In the genomic region with DNA sequence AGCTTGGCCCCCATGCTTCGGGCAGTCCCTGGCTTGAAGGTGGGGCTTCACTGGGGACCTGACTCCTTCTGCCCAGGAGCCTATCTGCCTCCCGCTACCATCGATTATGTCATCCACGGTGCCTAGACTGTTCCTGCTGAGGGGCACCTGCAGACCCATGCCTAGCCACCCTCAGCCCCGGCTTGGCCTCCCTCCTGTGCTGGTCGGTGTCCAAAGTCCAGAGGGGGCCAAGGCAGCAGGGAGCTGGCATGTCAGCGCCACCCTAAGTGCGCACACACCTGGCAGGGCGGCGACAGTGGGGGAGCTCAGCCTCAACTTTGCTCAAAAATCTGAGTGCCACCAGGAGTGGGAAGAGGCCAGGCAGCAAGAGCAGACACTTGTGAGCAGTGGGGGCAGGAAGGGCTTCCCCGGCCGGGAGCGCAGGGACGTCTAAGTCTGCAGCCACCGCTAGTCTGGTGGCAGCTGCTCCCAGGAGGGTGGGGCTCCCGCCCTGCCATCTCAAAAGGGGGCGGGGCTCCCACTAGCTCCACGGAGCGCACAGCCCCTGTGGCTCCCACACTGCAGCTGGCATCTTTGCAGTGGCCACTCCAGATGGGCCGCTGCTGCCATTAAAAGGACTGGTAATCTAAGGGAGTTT, we compare ENCODE assay signal across 30 cellular contexts. TPM values are rescaled to one million over a fixed set of nuclear protein-coding genes. Genes with fewer than 3 reads are reported as not detected.
"Had no signal": no experiment of that assay in that cellular context is flagged by ENCODE, and none has a peak within 500 bp of the region (broad histone marks: within the 10 kb centered on the region; RNA-seq: fewer than 3 reads in every experiment).

No MANE protein-coding gene starts in this region.

- H3K27ac ChIP-seq: colonic mucosa, dorsolateral prefrontal cortex, hepatocyte, left lung, vagina had no signal

- H2AFZ ChIP-seq: hepatocyte had no signal

- H3K4me3 ChIP-seq: colonic mucosa, dorsolateral prefrontal cortex, hepatocyte, left lung, lung, vagina had no signal

- FAIRE-seq: bronchial epithelial cell, endothelial cell of umbilical vein had no signal

- H3K4me2 ChIP-seq: hepatocyte had no signal

- DNase-seq: activated CD4-positive, alpha-beta memory T cell treated with anti-CD3 and anti-CD28 coated beads for 36 hours; activated CD4-positive, alpha-beta T cell treated with anti-CD3 and anti-CD28 coated beads for 4 hours; activated effector memory CD4-positive, alpha-beta T cell treated with Interleukin-2 at 50 U/mL for 16 hours; activated naive CD4-positive, alpha-beta T cell treated with anti-CD3 and anti-CD28 coated beads for 36 hours; activated naive CD8-positive, alpha-beta T cell treated with anti-CD3 and anti-CD28 coated beads, Interleukin-2, amount 10 ng/mL, durations not matched to agents 7 days and 5 days; activated T-cell treated with anti-CD3 and anti-CD28 coated beads, Interleukin-2, amount 50 U/mL, for 72 hours; amniotic stem cell; colonic mucosa; effector memory CD8-positive, alpha-beta T cell; foreskin melanocyte; glutamatergic neuron; kidney glomerular epithelial cell; left lung; naive thymus-derived CD4-positive, alpha-beta T cell; retina; stimulated activated CD4-positive, alpha-beta T cell treated with anti-CD3 and anti-CD28 coated beads, Interleukin-2, amount 100 ng/mL, for 48 hours; stimulated activated CD8-positive, alpha-beta memory T cell treated with anti-CD3 and anti-CD28 coated beads, Interleukin-4, amount 100 ng/mL, for 48 hours; stimulated activated naive B cell treated with anti-CD40 and anti-IgM and Interleukin-4, amounts not matched to agents 10 μg/mL and 1 μg/mL and 100 μg/mL, for 72 hours; trophoblast cell had no signal

- ATAC-seq: activated T-cell treated with anti-CD3 and anti-CD28 coated beads, Interleukin-2, amount 50 U/mL, for 72 hours; effector memory CD8-positive, alpha-beta T cell; esophagus mucosa; left lung; naive thymus-derived CD4-positive, alpha-beta T cell; stimulated activated naive B cell treated with anti-CD40 and anti-IgM and Interleukin-4, amounts not matched to agents 10 μg/mL and 1 μg/mL and 100 μg/mL, for 72 hours had no signal

- H3K79me2 ChIP-seq: hepatocyte had no signal

- H3K36me3 ChIP-seq: colonic mucosa, left lung, vagina had no signal

- H3K4me1 ChIP-seq: colonic mucosa, left lung, vagina had no signal

- H3K27me3 ChIP-seq: colonic mucosa, dorsolateral prefrontal cortex, hepatocyte, left lung, vagina had no signal

- H3K9me3 ChIP-seq: colonic mucosa, left lung, vagina had no signal

RNA-seq across cellular contexts. Expression of gene URAD, which starts 13.5 kb away (rescaled TPM):
- total RNA-seq: activated CD4-positive, alpha-beta memory T cell treated with anti-CD3 and anti-CD28 coated beads for 36 hours; activated naive CD4-positive, alpha-beta T cell treated with anti-CD3 and anti-CD28 coated beads for 36 hours; activated naive CD8-positive, alpha-beta T cell treated with anti-CD3 and anti-CD28 coated beads, Interleukin-2, amount 10 ng/mL, durations not matched to agents 7 days and 5 days; activated T-cell treated with anti-CD3 and anti-CD28 coated beads, Interleukin-2, amount 50 U/mL, for 72 hours; bronchial epithelial cell; endothelial cell of umbilical vein; esophagus mucosa; left lung; lung; naive thymus-derived CD4-positive, alpha-beta T cell; osteocyte; progenitor cell of endocrine pancreas; temporal lobe; vagina; WTC11 had no signal
- polyA plus RNA-seq: endothelial cell of umbilical vein; lung; naive thymus-derived CD4-positive, alpha-beta T cell had no signal

RNA-seq across cellular contexts. Expression of gene CDX2, which starts 32.8 kb away (rescaled TPM):
- total RNA-seq: activated CD4-positive, alpha-beta memory T cell treated with anti-CD3 and anti-CD28 coated beads for 36 hours; activated naive CD4-positive, alpha-beta T cell treated with anti-CD3 and anti-CD28 coated beads for 36 hours; activated naive CD8-positive, alpha-beta T cell treated with anti-CD3 and anti-CD28 coated beads, Interleukin-2, amount 10 ng/mL, durations not matched to agents 7 days and 5 days; activated T-cell treated with anti-CD3 and anti-CD28 coated beads, Interleukin-2, amount 50 U/mL, for 72 hours; bronchial epithelial cell; endothelial cell of umbilical vein; esophagus mucosa; left lung; naive thymus-derived CD4-positive, alpha-beta T cell; osteocyte; temporal lobe; vagina had no signal
- polyA plus RNA-seq: endothelial cell of umbilical vein; lung; naive thymus-derived CD4-positive, alpha-beta T cell had no signal
